In genomic region chr12:5305861-5306545, GRCh38 we compare ENCODE assay signal across 17 cellular contexts.
DNase-seq lines count a peak whose midpoint lies in the region; ATAC-seq, FAIRE-seq and TF ChIP-seq lines count a peak whose summit lies in the region.
"Had no signal": no experiment of that assay in that cellular context is flagged by ENCODE, and none has a peak within 500 bp of the region (broad histone marks: within the 10 kb centered on the region; RNA-seq: fewer than 3 reads in every experiment).

No MANE protein-coding gene starts in this region.

- intact Hi-C loops in K562 (cut with micrococcal nuclease), result no loop called here
- intact Hi-C loops in activated T-helper 1 cell treated with anti-CD3 and anti-CD28 coated beads, Interleukin-12 subunit alpha, Interleukin-12 subunit beta, Interleukin-2, Interleukin-4 antibody, amounts not matched to agents 30 ng/mL and 10 ng/mL and 1 ng/mL, durations not matched to agents 14 hours and 24 hours and 36 hours (cut with micrococcal nuclease), result no loop called here

- TF ChIP-seq CTCF in A549 (IDR thresholded peaks at IDR 0.05) (no peak), K562 (IDR thresholded peaks at IDR 0.05 in 2 of 3, conservative IDR thresholded peaks at IDR 0.05 in 1 of 3; ENCODE audit: insufficient read depth in 2 of 3, low read depth in 1 of 3, low read length in 3 of 3) (no peak), osteocyte (IDR thresholded peaks at IDR 0.05) (no peak)

- no peak overlapping the region for H3K4me2 ChIP-seq in A549
- H3K4me2 ChIP-seq in GM23248 (ENCODE audit: unreplicated experiment), result no peak overlapping the region
- no peak overlapping the region for H3K4me2 ChIP-seq in K562 (ENCODE audit: insufficient read depth, low read length)
- H3K4me2 ChIP-seq: GM23338 had no signal

- H3K9ac ChIP-seq in GM23248 (no peak overlapping the region), K562 (ENCODE audit: insufficient read depth in 1 of 2, low read depth in 2 of 2, low read length in 2 of 2) (no peak overlapping the region)

- DNase-seq in A549 (ENCODE audit: low read depth in 1 of 2, low spot score in 1 of 2) (no peak), GM23248 (no peak), K562 (ENCODE audit: extremely low read depth in 1 of 4, low spot score in 3 of 4) (no peak), osteocyte (ENCODE audit: extremely low spot score, unreplicated experiment) (no peak)
- DNase-seq in activated T-helper 1 cell treated with anti-CD3 and anti-CD28 coated beads, Interleukin-12 subunit alpha, Interleukin-12 subunit beta, Interleukin-2, Interleukin-4 antibody, amounts not matched to agents 30 ng/mL and 10 ng/mL and 1 ng/mL, durations not matched to agents 14 hours and 24 hours and 36 hours (ENCODE audit: low spot score), result no peak
- DNase-seq: 8988T; ACHN; CD4-positive, alpha-beta memory T cell; DMS79 treated with DMSO at 0.1 percent for 48 hours; GDM1; H7 had no signal

- no peaks in the 10 kb centered on the region for H3K9me3 Mint-ChIP-seq in osteocyte (ENCODE audit: unreplicated experiment)
- no peaks in the 10 kb centered on the region for H3K9me3 Mint-ChIP-seq in activated T-helper 1 cell treated with anti-CD3 and anti-CD28 coated beads, Interleukin-12 subunit alpha, Interleukin-12 subunit beta, Interleukin-2, Interleukin-4 antibody, amounts not matched to agents 30 ng/mL and 10 ng/mL and 1 ng/mL, durations not matched to agents 14 hours and 24 hours and 36 hours
- H3K9me3 Mint-ChIP-seq: GM23338 had no signal

- H3K27me3 Mint-ChIP-seq in osteocyte (ENCODE audit: unreplicated experiment), result no peaks in the 10 kb centered on the region
- peaks cover 2% of the 10 kb centered on the region for H3K27me3 Mint-ChIP-seq in activated T-helper 1 cell treated with anti-CD3 and anti-CD28 coated beads, Interleukin-12 subunit alpha, Interleukin-12 subunit beta, Interleukin-2, Interleukin-4 antibody, amounts not matched to agents 30 ng/mL and 10 ng/mL and 1 ng/mL, durations not matched to agents 14 hours and 24 hours and 36 hours (ENCODE audit: insufficient read depth)

- no peak for TF ChIP-seq EP300 in A549 (IDR thresholded peaks at IDR 0.05)
- TF ChIP-seq EP300 in K562 (IDR thresholded peaks at IDR 0.05; ENCODE audit: low read length), result no peak

- in situ Hi-C loops in GM23248 (cut with MboI), result no loop called here
- in situ Hi-C loops in K562 (cut with MboI), result no loop called here

- H3K4me3 ChIP-seq in A549 (no peak overlapping the region), GM23248 (no peak overlapping the region), K562 (no peak overlapping the region)
- H3K4me3 ChIP-seq: GM23338 had no signal

- no peak for TF ChIP-seq POLR2A in A549 (IDR thresholded peaks at IDR 0.05; ENCODE audit: low read length)
- no peak for TF ChIP-seq POLR2A in K562 (conservative IDR thresholded peaks at IDR 0.05)

- no peaks in the 10 kb centered on the region for H3K79me2 ChIP-seq in GM23248 (ENCODE audit: insufficient read depth)
- no peaks in the 10 kb centered on the region for H3K79me2 ChIP-seq in K562 (ENCODE audit: control insufficient read depth, insufficient read depth, low read length)

- H3K4me1 ChIP-seq in A549 (no peaks in the 10 kb centered on the region), GM23248 (ENCODE audit: insufficient read depth) (peaks cover 4% of the 10 kb centered on the region), K562 (replicated peaks in 1 of 2; ENCODE audit: control insufficient read depth in 2 of 2, insufficient read depth in 2 of 2, low read length in 2 of 2) (no peaks in the 10 kb centered on the region)

- CTCF ChIA-PET in A549 (lab: Yijun Ruan, JAX) (no interaction called here), K562 (lab: Yijun Ruan, JAX; ENCODE audit: low intra/inter-chr PET ratio) (no interaction called here)

- POLR2A ChIA-PET in A549 (lab: Yijun Ruan, JAX), result no interaction called here
- POLR2A ChIA-PET in K562 (lab: Yijun Ruan, JAX), result no interaction called here

- H3K27ac ChIP-seq in A549, result no peak overlapping the region
- H3K27ac ChIP-seq in GM23248, result no peak overlapping the region
- H3K27ac ChIP-seq in K562 (ENCODE audit: extremely low read depth, low read depth, low read length), result no peak overlapping the region

- no peaks in the 10 kb centered on the region for H3K36me3 ChIP-seq in GM23248 (ENCODE audit: low read depth)
- H3K36me3 ChIP-seq in K562 (ENCODE audit: control insufficient read depth, insufficient read depth, low read length), result no peaks in the 10 kb centered on the region

- H3K27ac Mint-ChIP-seq in osteocyte (ENCODE audit: unreplicated experiment), result peak overlapping the region; percentile 31
- no peak overlapping the region for H3K27ac Mint-ChIP-seq in activated T-helper 1 cell treated with anti-CD3 and anti-CD28 coated beads, Interleukin-12 subunit alpha, Interleukin-12 subunit beta, Interleukin-2, Interleukin-4 antibody, amounts not matched to agents 30 ng/mL and 10 ng/mL and 1 ng/mL, durations not matched to agents 14 hours and 24 hours and 36 hours
- H3K27ac Mint-ChIP-seq: B cell; CD4-positive, alpha-beta memory T cell; GM23338 had no signal

- no peak for TF ChIP-seq RAD21 in A549 (conservative IDR thresholded peaks at IDR 0.05 in 1 of 2, IDR thresholded peaks at IDR 0.05 in 1 of 2)
- no peak for TF ChIP-seq RAD21 in K562 (CRISPR knock-in tag; conservative IDR thresholded peaks at IDR 0.05 in 1 of 2, IDR thresholded peaks at IDR 0.05 in 1 of 2)

- H2AFZ ChIP-seq in GM23248 (peak overlapping the region; percentile 56), K562 (ENCODE audit: low read depth, low read length) (no peak overlapping the region)
- H2AFZ ChIP-seq: GM23338 had no signal

- H3K4me1 Mint-ChIP-seq in osteocyte (ENCODE audit: unreplicated experiment), result peaks cover 13% of the 10 kb centered on the region
- H3K4me1 Mint-ChIP-seq in activated T-helper 1 cell treated with anti-CD3 and anti-CD28 coated beads, Interleukin-12 subunit alpha, Interleukin-12 subunit beta, Interleukin-2, Interleukin-4 antibody, amounts not matched to agents 30 ng/mL and 10 ng/mL and 1 ng/mL, durations not matched to agents 14 hours and 24 hours and 36 hours (ENCODE audit: low read depth), result no peaks in the 10 kb centered on the region
- H3K4me1 Mint-ChIP-seq: B cell; CD4-positive, alpha-beta memory T cell; GM23338 had no signal

- FAIRE-seq in A549 (lab: Jason Lieb, UNC), result no peak
- FAIRE-seq in K562 (lab: Jason Lieb, UNC), result no peak
- FAIRE-seq: D721Med had no signal

- H3K4me3 Mint-ChIP-seq in osteocyte (ENCODE audit: unreplicated experiment), result no peak overlapping the region
- no peak overlapping the region for H3K4me3 Mint-ChIP-seq in activated T-helper 1 cell treated with anti-CD3 and anti-CD28 coated beads, Interleukin-12 subunit alpha, Interleukin-12 subunit beta, Interleukin-2, Interleukin-4 antibody, amounts not matched to agents 30 ng/mL and 10 ng/mL and 1 ng/mL, durations not matched to agents 14 hours and 24 hours and 36 hours
- H3K4me3 Mint-ChIP-seq: B cell; CD4-positive, alpha-beta memory T cell; GM23338 had no signal

- H3K9me1 ChIP-seq in K562 (ENCODE audit: control insufficient read depth, insufficient read depth, low read length), result no peaks in the 10 kb centered on the region

- BruUV-seq in K562 (replicated peaks; lab: Mats Ljungman, UMichigan), result no TSS peak

- WGBS in A549 (ENCODE audit: missing lambda C conversion rate), result 1% methylated on average over 4 of the region's 4 CpGs
- WGBS in GM23248 (ENCODE audit: low coverage in 1 of 2, low lambda C conversion rate in 2 of 2, missing lambda C conversion rate in 2 of 2), 2 experiments, result 57 to 61% methylated on average over 4 of the region's 4 CpGs
- 23% methylated on average over 4 of the region's 4 CpGs for WGBS in K562 (ENCODE audit: insufficient coverage, low coverage, missing lambda C conversion rate)

- H3F3A ChIP-seq in GM23248 (ENCODE audit: insufficient read depth), result no peaks in the 10 kb centered on the region

- no peaks in the 10 kb centered on the region for H3K36me3 Mint-ChIP-seq in osteocyte (ENCODE audit: unreplicated experiment)
- no peaks in the 10 kb centered on the region for H3K36me3 Mint-ChIP-seq in activated T-helper 1 cell treated with anti-CD3 and anti-CD28 coated beads, Interleukin-12 subunit alpha, Interleukin-12 subunit beta, Interleukin-2, Interleukin-4 antibody, amounts not matched to agents 30 ng/mL and 10 ng/mL and 1 ng/mL, durations not matched to agents 14 hours and 24 hours and 36 hours (ENCODE audit: low read depth)
- H3K36me3 Mint-ChIP-seq: CD4-positive, alpha-beta memory T cell had no signal

- ATAC-seq in A549 (no peak), K562 (no peak), HG02798 (IDR thresholded peaks at IDR 0.05; ENCODE audit: poor library complexity, unreplicated experiment) (no peak), GM21528 (IDR thresholded peaks at IDR 0.05; ENCODE audit: low FRiP score, unreplicated experiment) (no peak), HG02642 (IDR thresholded peaks at IDR 0.05; ENCODE audit: poor library complexity, unreplicated experiment) (no peak)
- ATAC-seq: GM23338 had no signal

- no peaks in the 10 kb centered on the region; the same call in 1 of the 2 replicates for H3K9me2 ChIP-seq in GM23248 (ENCODE audit: insufficient read depth)

- no peaks in the 10 kb centered on the region for H4K20me1 ChIP-seq in GM23248 (ENCODE audit: insufficient read depth)
- no peaks in the 10 kb centered on the region for H4K20me1 ChIP-seq in K562 (replicated peaks; ENCODE audit: control insufficient read depth, insufficient read depth, low read length)

- H3K9me3 ChIP-seq in A549, result no peaks in the 10 kb centered on the region
- no peaks in the 10 kb centered on the region for H3K9me3 ChIP-seq in GM23248 (ENCODE audit: low read depth)
- no peaks in the 10 kb centered on the region for H3K9me3 ChIP-seq in K562 (replicated peaks; ENCODE audit: control insufficient read depth, insufficient read depth, low read depth, low read length)

- H3K27me3 ChIP-seq in GM23248 (replicated peaks; ENCODE audit: insufficient read depth) (no peaks in the 10 kb centered on the region; the same call in 1 of the 2 replicates), K562 (ENCODE audit: control insufficient read depth in 2 of 2, insufficient read depth in 2 of 2, low read length in 2 of 2) (no peaks in the 10 kb centered on the region)

TF ChIP-seq in A549, 52 proteins besides CTCF, POLR2A, EP300 and RAD21:
- TF ChIP-seq CHD4 (IDR thresholded peaks at IDR 0.05; ENCODE audit: borderline replicate concordance), result no peak
- TF ChIP-seq MAFK (IDR thresholded peaks at IDR 0.05; ENCODE audit: partially characterized antibody), result peak; percentile 79

TF ChIP-seq in K562, 482 proteins besides CTCF, POLR2A, EP300 and RAD21 (continues in another document):
- TF ChIP-seq PHF20 (IDR thresholded peaks at IDR 0.05; ENCODE audit: partially characterized antibody), result no peak
- no peak for TF ChIP-seq HDAC1 (IDR thresholded peaks at IDR 0.05)
- no peak for TF ChIP-seq POLR2AphosphoS2 (IDR thresholded peaks at IDR 0.05; ENCODE audit: low read length)
- TF ChIP-seq PTBP1 (IDR thresholded peaks at IDR 0.05; ENCODE audit: low read depth, low read length), result no peak
- no peak for TF ChIP-seq MECOM (CRISPR knock-in tag; IDR thresholded peaks at IDR 0.05)
- 0 out of 2 replicates have a peak, but pooled peaks have one; percentile 11 for TF ChIP-seq C11orf30 (IDR thresholded peaks at IDR 0.05; ENCODE audit: low read depth)
- TF ChIP-seq MAFG (tag; conservative IDR thresholded peaks at IDR 0.05), result 0 out of 2 replicates have a peak, but pooled peaks have one; percentile 22

Comparison
In these comparisons a context has a peak if more than half of its experiments do, and no peak if none do; other contexts are left out.
1. Of the 35 proteins assayed by ChIP-seq in both K562 and A549: peak only in K562: none; only in A549: MAFK; in both: none; in neither: 34.